20 cellular contexts compared by ENCODE assay signal in genomic region chr13:41934994-41935393, GRCh38. TPM values are rescaled to one million over a fixed set of nuclear protein-coding genes. Genes with fewer than 3 reads are reported as not detected.
DNase-seq lines count a peak whose midpoint lies in the region; FAIRE-seq and TF ChIP-seq lines count a peak whose summit lies in the region.
"Had no signal": no experiment of that assay in that cellular context is flagged by ENCODE, and none has a peak within 500 bp of the region (broad histone marks: within the 10 kb centered on the region; RNA-seq: fewer than 3 reads in every experiment).

No MANE protein-coding gene starts in this region.

- H3K9me3 ChIP-seq in liver (ENCODE audit: control insufficient read depth in 4 of 4, low read length in 3 of 4), result no peaks in the 10 kb centered on the region
- H3K9me3 ChIP-seq: Caco-2, HAP-1 had no signal

- peaks cover 0 to 14% (median 3%) of the 10 kb centered on the region in 4 donors for H3K4me1 ChIP-seq in liver (ENCODE audit: control insufficient read depth in 4 of 4, insufficient read depth in 4 of 4, low read length in 3 of 4)
- H3K4me1 ChIP-seq: BLaER1, HAP-1 had no signal

- H3K27ac Mint-ChIP-seq in glutamatergic neuron (ENCODE audit: unreplicated experiment), result no peak overlapping the region
- H3K27ac Mint-ChIP-seq: B cell; CD4-positive, CD25-positive, alpha-beta regulatory T cell; CD8-positive, alpha-beta T cell; HFFc6 had no signal

- WGBS in liver, result 92% methylated on average over 1 of the region's 1 CpG

- peaks cover 0 to 3% (median under 1%) of the 10 kb centered on the region in 4 donors for H3K36me3 ChIP-seq in liver (ENCODE audit: control insufficient read depth in 4 of 4, insufficient read depth in 3 of 4, low read depth in 1 of 4, low read length in 3 of 4)
- H3K36me3 ChIP-seq: HAP-1 had no signal

- no peaks in the 10 kb centered on the region for H3K4me1 Mint-ChIP-seq in glutamatergic neuron (ENCODE audit: low read depth, unreplicated experiment)

- TF ChIP-seq CTCF in liver (IDR thresholded peaks at IDR 0.05; ENCODE audit: low read depth, low read length, missing input control) (no peak), glutamatergic neuron (IDR thresholded peaks at IDR 0.05; ENCODE audit: partially characterized antibody, unreplicated experiment) (no peak)

- TF ChIP-seq RAD21 in liver (IDR thresholded peaks at IDR 0.05), result no peak

- peak; percentile 50 for FAIRE-seq in GM12892 (lab: Jason Lieb, UNC)
- FAIRE-seq in islet of Langerhans (lab: Jason Lieb, UNC), result peak; percentile 13
- FAIRE-seq: GM12878, H54 had no signal

- no peaks in the 10 kb centered on the region for H3K27me3 ChIP-seq in liver (ENCODE audit: control insufficient read depth in 4 of 4, insufficient read depth in 4 of 4, low read length in 3 of 4)
- H3K27me3 ChIP-seq: BLaER1 had no signal

- no peak for DNase-seq in GM12892 (ENCODE audit: insufficient read length)
- no peak for DNase-seq in ureter (ENCODE audit: low spot score)
- no peak for DNase-seq in glutamatergic neuron
- DNase-seq in NCI-H1417 treated with DMSO at 0.1 percent for 48 hours (lab: John Stamatoyannopoulos, UW), result no peak
- DNase-seq: Caco-2; CD4-positive, CD25-positive, alpha-beta regulatory T cell; CD8-positive, alpha-beta T cell; DMS153; DND-41; GOT3; HFFc6 had no signal

- peaks cover 1% of the 10 kb centered on the region for H3K9me3 Mint-ChIP-seq in glutamatergic neuron (ENCODE audit: unreplicated experiment)
- H3K9me3 Mint-ChIP-seq: HFFc6 had no signal

- no peak overlapping the region for H3K4me3 Mint-ChIP-seq in glutamatergic neuron (ENCODE audit: unreplicated experiment)
- H3K4me3 Mint-ChIP-seq: B cell; CD4-positive, CD25-positive, alpha-beta regulatory T cell; CD8-positive, alpha-beta T cell; HFFc6 had no signal

- H3K27me3 Mint-ChIP-seq in glutamatergic neuron (ENCODE audit: unreplicated experiment), result no peaks in the 10 kb centered on the region
- H3K27me3 Mint-ChIP-seq: B cell; CD4-positive, CD25-positive, alpha-beta regulatory T cell had no signal

- no peak overlapping the region for H3K27ac ChIP-seq in liver (ENCODE audit: low read depth in 1 of 2, low read length in 2 of 2)
- H3K27ac ChIP-seq: 22Rv1, BLaER1, C4-2B had no signal

- H3K4me3 ChIP-seq in liver (ENCODE audit: low read depth in 1 of 3, low read length in 3 of 3), result no peak overlapping the region
- H3K4me3 ChIP-seq: BLaER1, GM12878, HAP-1 had no signal

- no peaks in the 10 kb centered on the region for H3K36me3 Mint-ChIP-seq in glutamatergic neuron (ENCODE audit: unreplicated experiment)

- no peak overlapping the region for H3K9ac ChIP-seq in liver (ENCODE audit: low read depth in 1 of 2, low read length in 2 of 2)
- H3K9ac ChIP-seq: BLaER1 had no signal

- no peak for TF ChIP-seq POLR2A in GM12892 (IDR thresholded peaks at IDR 0.05; ENCODE audit: low read depth, low read length)

TF ChIP-seq in liver, 16 proteins besides CTCF, POLR2A, EP300 and RAD21:
- peak; percentile 44 to 62 for TF ChIP-seq HNF4A (conservative IDR thresholded peaks at IDR 0.05)
- TF ChIP-seq EGR1 (IDR thresholded peaks at IDR 0.05; ENCODE audit: low read depth in 2 of 2), result no peak

RNA-seq across cellular contexts. Expression of gene VWA8, which starts 25.9 kb away (rescaled TPM):
- 11.7 TPM for polyA plus RNA-seq in GM12892 (2012; ENCODE audit: missing spikeins)
- total RNA-seq in liver (10 to 100 TPM; 16.9 to 50.3 TPM), ureter (40.4 TPM), glutamatergic neuron (ENCODE audit: unreplicated experiment) (16.4 TPM)
- polyA plus RNA-seq in liver, result 1 to 10 TPM; 7.1 to 8.0 TPM
